ENCODE assay signal across 8 cellular contexts in genomic region chr16:10328291-10328690, GRCh38. TPM values are rescaled to one million over a fixed set of nuclear protein-coding genes. Genes with fewer than 3 reads are reported as not detected.
A peak's percentile ranks its signal among the peaks of the same experiment; 100 is the strongest.
DNase-seq lines count a peak whose midpoint lies in the region; ATAC-seq, FAIRE-seq and TF ChIP-seq lines count a peak whose summit lies in the region.
"Not testable (repeated sequence)": the region's sequence is repeated elsewhere in the genome, so short reads cannot be mapped to it uniquely, and the experiment has no call there.

No MANE protein-coding gene starts in this region.

- CTCF ChIA-PET in A549 (lab: Yijun Ruan, JAX) = not testable (repeated sequence)
- CTCF ChIA-PET in activated B cell treated with CpG ODN at 0.5 μM for 24 hours (lab: Charles Lee) = interaction anchor here (0.7 kb wide), 1 partner anchor 25 kb away, joined by 3 read pairs; no protein-coding TSS in a partner anchor

- TF ChIP-seq RAD21 in A549 (conservative IDR thresholded peaks at IDR 0.05 in 1 of 2, IDR thresholded peaks at IDR 0.05 in 1 of 2) = not testable (repeated sequence)

- not testable (repeated sequence) for TF ChIP-seq EP300 in A549 (IDR thresholded peaks at IDR 0.05)

- DNase-seq in A549 (ENCODE audit: low read depth in 1 of 2, low spot score in 1 of 2) (peak; percentile 12 to 49), GM03348 (ENCODE audit: low spot score) (peak; percentile 9), LoVo (ENCODE audit: low spot score) (peak; percentile 61), RKO (ENCODE audit: low spot score) (peak; percentile 65), astrocyte of the spinal cord (ENCODE audit: low read depth, low spot score) (peak; percentile 79), fibroblast of the aortic adventitia (ENCODE audit: low read depth) (peak; percentile 17), right lobe of liver (peak in 2 of 3 donors; percentile 44 to 56)
- not testable (repeated sequence) for DNase-seq in activated B cell treated with CpG ODN at 0.5 μM for 24 hours

- peak overlapping the region; percentile 41 for H3K27ac Mint-ChIP-seq in activated B cell treated with CpG ODN at 0.5 μM for 24 hours

- H3K4me2 ChIP-seq in A549 = not testable (repeated sequence)

- not testable (repeated sequence) for TF ChIP-seq CTCF in A549 (IDR thresholded peaks at IDR 0.05); activated B cell treated with CpG ODN at 0.5 μM for 24 hours (IDR thresholded peaks at IDR 0.05); astrocyte of the spinal cord (IDR thresholded peaks at IDR 0.05; ENCODE audit: low read depth, low read length); fibroblast of the aortic adventitia (IDR thresholded peaks at IDR 0.05; ENCODE audit: insufficient read depth, low read length); right lobe of liver (IDR thresholded peaks at IDR 0.05)

- not testable (repeated sequence) for FAIRE-seq in A549 (lab: Jason Lieb, UNC)

- not testable (repeated sequence) for H3K27me3 ChIP-seq in right lobe of liver

- POLR2A ChIA-PET in A549 (lab: Yijun Ruan, JAX) = not testable (repeated sequence)
- POLR2A ChIA-PET in activated B cell treated with CpG ODN at 0.5 μM for 24 hours (lab: Charles Lee) = interaction anchor here (0.6 to 1.2 kb wide), 3 partner anchors 20 to 59 kb away, joined by 3 read pairs; partner anchors contain the start of gene ATF7IP2

- H3K4me1 Mint-ChIP-seq in activated B cell treated with CpG ODN at 0.5 μM for 24 hours = peaks cover 42% of the 10 kb centered on the region

- TF ChIP-seq POLR2A in A549 (IDR thresholded peaks at IDR 0.05; ENCODE audit: low read length); right lobe of liver (IDR thresholded peaks at IDR 0.05): not testable (repeated sequence)

- intact Hi-C loops in activated B cell treated with CpG ODN at 0.5 μM for 24 hours (cut with micrococcal nuclease) = loop anchor here (2.0 kb wide), 1 partner anchor 35 kb away; no protein-coding TSS in a partner anchor
- intact Hi-C loops in right lobe of liver (cut with DNase I) = not testable (repeated sequence)

- H3K4me3 Mint-ChIP-seq in activated B cell treated with CpG ODN at 0.5 μM for 24 hours = not testable (repeated sequence)

- not testable (repeated sequence) for H3K27me3 Mint-ChIP-seq in activated B cell treated with CpG ODN at 0.5 μM for 24 hours

- ATAC-seq in A549 (peak in 1 of 2 experiments; percentile 73; a peak in 3 of 6 replicates), right lobe of liver (peak; percentile 73 to 77 (median 76))
- not testable (repeated sequence) for ATAC-seq in activated B cell treated with CpG ODN at 0.5 μM for 24 hours (ENCODE audit: low read depth)

- H3K36me3 ChIP-seq in right lobe of liver = not testable (repeated sequence)

- in situ Hi-C loops in astrocyte of the spinal cord (cut with HindIII; ENCODE audit: low sequenced_read_pairs) = not testable (repeated sequence)

- H3K4me3 ChIP-seq in A549; astrocyte of the spinal cord (ENCODE audit: low read depth, low read length); fibroblast of the aortic adventitia (ENCODE audit: low read depth, low read length); right lobe of liver: not testable (repeated sequence)

- H3K27ac ChIP-seq in A549 = 0 out of 6 replicates have a peak overlapping the region, but pooled peaks of 1 of the 2 experiments have one; percentile 26
- H3K27ac ChIP-seq in right lobe of liver = not testable (repeated sequence)

- H3K9me3 Mint-ChIP-seq in activated B cell treated with CpG ODN at 0.5 μM for 24 hours = not testable (repeated sequence)

- not testable (repeated sequence) for H3K4me1 ChIP-seq in A549
- H3K4me1 ChIP-seq in right lobe of liver = peaks cover 0 to 20% (median 6%) of the 10 kb centered on the region in 4 donors

- WGBS in A549 (ENCODE audit: missing lambda C conversion rate) = 47% methylated on average over 5 of the region's 5 CpGs
- 63% methylated on average over 4 of the region's 5 CpGs for WGBS in right lobe of liver (ENCODE audit: insufficient coverage, low coverage, low lambda C conversion rate, missing lambda C conversion rate)

- H3K36me3 Mint-ChIP-seq in activated B cell treated with CpG ODN at 0.5 μM for 24 hours (ENCODE audit: low read depth) = not testable (repeated sequence)

- not testable (repeated sequence) for H3K9me3 ChIP-seq in A549, right lobe of liver

TF ChIP-seq in A549, 52 proteins besides CTCF, POLR2A, EP300 and RAD21:
- TF ChIP-seq FOSL2 (IDR thresholded peaks at IDR 0.05) (peak; percentile 33; the same call in 1 of the 2 replicates), FOSL2 (CRISPR knock-in tag; IDR thresholded peaks at IDR 0.05) (peak; percentile 45; the same call in 1 of the 2 replicates), CEBPB (IDR thresholded peaks at IDR 0.05) (peak in 1 of 2 experiments; percentile 54; a peak in 2 of 4 replicates)

RNA-seq across cellular contexts. Expression of gene ATF7IP2, which starts 57.6 kb away (rescaled TPM):
- polyA plus RNA-seq in A549 (2011; rRNA removed) (23.5 and 26.4 TPM in 2 replicates), A549 (2017; fragmentation: RNase III; extraction: RNeasy Plus Mini Kit Qiagen cat#74134 plus additional on column Dnase treatment) (12.0 to 13.0 TPM (median 12.3 TPM) in 3 replicates)
- polyA plus RNA-seq in A549 (2012; cell fraction: cytosol; rRNA removed) = 15.5 and 15.8 TPM in 2 replicates
- 9.8 and 20.9 TPM in 2 replicates for polyA plus RNA-seq in A549 (2012; cell fraction: nucleus; rRNA removed)
- polyA minus RNA-seq in A549 (2011; rRNA and poly(A)+ RNA removed) = 8.5 and 10.5 TPM in 2 replicates
- total RNA-seq in activated B cell treated with CpG ODN at 0.5 μM for 24 hours (48.6 and 55.9 TPM in 2 replicates), fibroblast of the aortic adventitia (ENCODE audit: low replicate concordance) (1.1 and 1.9 TPM in 2 replicates), right lobe of liver (10 to 100 TPM; 13.0 to 42.8 (median 24.0) TPM)
